Comparison of ENCODE assay signal across 2 cellular contexts in the genomic region with DNA sequence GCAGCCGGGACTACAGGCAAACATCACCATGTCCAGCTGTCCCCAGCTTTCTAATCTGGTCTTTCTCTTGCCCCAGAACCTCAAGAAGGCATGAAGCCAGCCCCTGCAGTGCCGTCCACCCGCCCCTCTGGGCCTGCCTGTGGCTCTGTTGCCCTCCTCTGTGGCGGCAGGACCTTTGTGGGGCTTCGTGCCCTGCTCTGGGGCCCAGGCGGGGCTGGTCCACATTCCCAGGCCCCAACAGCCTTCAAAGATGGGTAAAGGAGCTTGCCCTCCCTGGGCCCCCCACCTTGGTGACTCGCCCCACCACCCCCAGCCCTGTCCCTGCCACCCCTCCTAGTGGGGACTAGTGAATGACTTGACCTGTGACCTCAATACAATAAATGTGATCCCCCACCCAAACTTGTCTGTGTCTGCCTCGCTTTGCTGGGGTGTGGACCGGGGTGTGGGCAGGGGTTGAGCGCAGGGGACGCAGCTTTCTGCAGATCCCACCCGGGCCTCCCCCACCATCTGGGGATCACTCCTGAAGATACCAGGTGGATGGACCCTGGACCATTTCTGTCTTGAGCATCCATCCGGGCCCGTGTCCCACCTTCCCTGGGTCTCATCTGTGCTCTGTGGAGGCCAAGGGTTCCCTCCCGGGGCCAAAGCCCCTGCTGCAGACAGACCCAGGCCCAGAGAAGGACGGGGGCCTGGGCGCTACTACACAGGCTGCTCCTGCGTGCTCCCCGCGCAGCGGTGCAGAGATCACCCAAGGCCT.
TF ChIP-seq lines count a peak whose summit lies in the region.

No MANE protein-coding gene starts in this region.

TF ChIP-seq in HEK293, 187 proteins besides CTCF, POLR2A, EP300 and RAD21:
- no peak for TF ChIP-seq KLF9 (tag by site-specific recombination; IDR thresholded peaks at IDR 0.05; ENCODE audit: low read depth)
- peak; percentile 38 for TF ChIP-seq SP2 (tag by site-specific recombination; IDR thresholded peaks at IDR 0.05)

TF ChIP-seq in K562, 482 proteins besides CTCF, POLR2A, EP300 and RAD21:
- TF ChIP-seq RBFOX2 (IDR thresholded peaks at IDR 0.05; ENCODE audit: low read depth, low read length) (0 out of 2 replicates have a peak, but pooled peaks have one; percentile 36), POLR2G (IDR thresholded peaks at IDR 0.05; ENCODE audit: low read depth, low read length) (peak; percentile 51)
- TF ChIP-seq, protein P1, sequence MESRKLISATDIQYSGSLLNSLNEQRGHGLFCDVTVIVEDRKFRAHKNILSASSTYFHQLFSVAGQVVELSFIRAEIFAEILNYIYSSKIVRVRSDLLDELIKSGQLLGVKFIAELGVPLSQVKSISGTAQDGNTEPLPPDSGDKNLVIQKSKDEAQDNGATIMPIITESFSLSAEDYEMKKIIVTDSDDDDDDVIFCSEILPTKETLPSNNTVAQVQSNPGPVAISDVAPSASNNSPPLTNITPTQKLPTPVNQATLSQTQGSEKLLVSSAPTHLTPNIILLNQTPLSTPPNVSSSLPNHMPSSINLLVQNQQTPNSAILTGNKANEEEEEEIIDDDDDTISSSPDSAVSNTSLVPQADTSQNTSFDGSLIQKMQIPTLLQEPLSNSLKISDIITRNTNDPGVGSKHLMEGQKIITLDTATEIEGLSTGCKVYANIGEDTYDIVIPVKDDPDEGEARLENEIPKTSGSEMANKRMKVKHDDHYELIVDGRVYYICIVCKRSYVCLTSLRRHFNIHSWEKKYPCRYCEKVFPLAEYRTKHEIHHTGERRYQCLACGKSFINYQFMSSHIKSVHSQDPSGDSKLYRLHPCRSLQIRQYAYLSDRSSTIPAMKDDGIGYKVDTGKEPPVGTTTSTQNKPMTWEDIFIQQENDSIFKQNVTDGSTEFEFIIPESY (CRISPR knock-in tag; IDR thresholded peaks at IDR 0.05): 0 out of 2 replicates have a peak, but pooled peaks have one; percentile 41
- TF ChIP-seq, protein P2, sequence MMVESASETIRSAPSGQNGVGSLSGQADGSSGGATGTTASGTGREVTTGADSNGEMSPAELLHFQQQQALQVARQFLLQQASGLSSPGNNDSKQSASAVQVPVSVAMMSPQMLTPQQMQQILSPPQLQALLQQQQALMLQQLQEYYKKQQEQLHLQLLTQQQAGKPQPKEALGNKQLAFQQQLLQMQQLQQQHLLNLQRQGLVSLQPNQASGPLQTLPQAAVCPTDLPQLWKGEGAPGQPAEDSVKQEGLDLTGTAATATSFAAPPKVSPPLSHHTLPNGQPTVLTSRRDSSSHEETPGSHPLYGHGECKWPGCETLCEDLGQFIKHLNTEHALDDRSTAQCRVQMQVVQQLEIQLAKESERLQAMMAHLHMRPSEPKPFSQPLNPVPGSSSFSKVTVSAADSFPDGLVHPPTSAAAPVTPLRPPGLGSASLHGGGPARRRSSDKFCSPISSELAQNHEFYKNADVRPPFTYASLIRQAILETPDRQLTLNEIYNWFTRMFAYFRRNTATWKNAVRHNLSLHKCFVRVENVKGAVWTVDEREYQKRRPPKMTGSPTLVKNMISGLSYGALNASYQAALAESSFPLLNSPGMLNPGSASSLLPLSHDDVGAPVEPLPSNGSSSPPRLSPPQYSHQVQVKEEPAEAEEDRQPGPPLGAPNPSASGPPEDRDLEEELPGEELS (CRISPR knock-in tag; IDR thresholded peaks at IDR 0.05; ENCODE audit: borderline replicate concordance): no peak
TF ChIP-seq in K562: peak in this region for 3.
